ENCODE assay signal across 1 cellular context in the genomic region with DNA sequence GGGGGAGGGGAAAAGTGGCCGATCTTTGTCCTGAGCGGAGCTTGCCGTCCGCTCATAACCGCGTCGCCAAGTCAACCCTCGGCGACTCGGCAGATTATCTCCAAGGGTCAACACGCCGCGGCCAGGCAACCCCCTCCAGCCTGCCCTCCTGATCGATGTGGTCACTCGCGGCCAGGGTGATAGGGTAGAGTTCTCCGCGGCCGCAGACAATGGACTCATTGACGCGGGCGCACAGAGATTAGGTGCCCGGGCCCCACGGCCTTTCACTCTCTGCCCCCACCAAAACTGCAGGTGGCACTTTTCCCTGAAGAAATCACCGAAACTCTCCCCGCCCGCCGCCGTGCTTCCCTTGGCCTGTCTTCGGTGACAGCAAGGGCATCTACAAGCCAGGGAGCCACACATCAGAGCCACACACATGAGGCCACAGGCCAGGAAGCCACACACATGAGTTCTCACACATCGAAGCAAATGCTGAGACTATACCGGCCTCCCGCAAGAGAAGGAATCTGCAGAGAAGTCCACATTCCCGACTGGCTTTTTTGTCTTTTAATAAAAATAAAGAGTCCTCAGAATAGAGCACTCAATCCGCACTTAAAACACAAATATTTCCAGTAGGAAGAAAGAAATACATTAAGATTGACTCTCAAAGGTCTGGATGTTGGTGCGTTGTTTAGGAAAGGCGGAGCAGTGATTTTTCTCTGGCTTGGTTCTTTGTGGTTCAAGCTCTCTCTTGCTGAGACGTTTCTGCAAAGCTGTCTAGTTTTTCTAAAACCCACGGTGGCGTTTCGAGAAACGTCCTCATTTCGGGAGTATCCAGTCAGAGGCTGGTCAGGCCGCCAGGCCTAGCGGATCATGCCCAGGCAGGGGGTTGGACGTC.
TF ChIP-seq lines count a peak whose summit lies in the region.

No MANE protein-coding gene starts in this region.

TF ChIP-seq in HepG2, 621 proteins besides CTCF, POLR2A, EP300 and RAD21 (continued from another document and continues in another):
- TF ChIP-seq, protein P1, sequence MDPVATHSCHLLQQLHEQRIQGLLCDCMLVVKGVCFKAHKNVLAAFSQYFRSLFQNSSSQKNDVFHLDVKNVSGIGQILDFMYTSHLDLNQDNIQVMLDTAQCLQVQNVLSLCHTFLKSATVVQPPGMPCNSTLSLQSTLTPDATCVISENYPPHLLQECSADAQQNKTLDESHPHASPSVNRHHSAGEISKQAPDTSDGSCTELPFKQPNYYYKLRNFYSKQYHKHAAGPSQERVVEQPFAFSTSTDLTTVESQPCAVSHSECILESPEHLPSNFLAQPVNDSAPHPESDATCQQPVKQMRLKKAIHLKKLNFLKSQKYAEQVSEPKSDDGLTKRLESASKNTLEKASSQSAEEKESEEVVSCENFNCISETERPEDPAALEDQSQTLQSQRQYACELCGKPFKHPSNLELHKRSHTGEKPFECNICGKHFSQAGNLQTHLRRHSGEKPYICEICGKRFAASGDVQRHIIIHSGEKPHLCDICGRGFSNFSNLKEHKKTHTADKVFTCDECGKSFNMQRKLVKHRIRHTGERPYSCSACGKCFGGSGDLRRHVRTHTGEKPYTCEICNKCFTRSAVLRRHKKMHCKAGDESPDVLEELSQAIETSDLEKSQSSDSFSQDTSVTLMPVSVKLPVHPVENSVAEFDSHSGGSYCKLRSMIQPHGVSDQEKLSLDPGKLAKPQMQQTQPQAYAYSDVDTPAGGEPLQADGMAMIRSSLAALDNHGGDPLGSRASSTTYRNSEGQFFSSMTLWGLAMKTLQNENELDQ (CRISPR knock-in tag; IDR thresholded peaks at IDR 0.05; ENCODE audit: borderline replicate concordance): no peak
- TF ChIP-seq ZNF598 (CRISPR knock-in tag; IDR thresholded peaks at IDR 0.05; ENCODE audit: borderline replicate concordance): no peak
- no peak for TF ChIP-seq NFKB2 (CRISPR knock-in tag; IDR thresholded peaks at IDR 0.05; ENCODE audit: borderline replicate concordance)
- no peak for TF ChIP-seq ZSCAN22 (CRISPR knock-in tag; IDR thresholded peaks at IDR 0.05)
- no peak for TF ChIP-seq NFIC (IDR thresholded peaks at IDR 0.05; ENCODE audit: low read length)
- no peak for TF ChIP-seq MAF1 (CRISPR knock-in tag; IDR thresholded peaks at IDR 0.05; ENCODE audit: borderline replicate concordance)
- no peak for TF ChIP-seq MED13 (CRISPR knock-in tag; IDR thresholded peaks at IDR 0.05)
- no peak for TF ChIP-seq ZNF354B (CRISPR knock-in tag; IDR thresholded peaks at IDR 0.05)
- TF ChIP-seq NCOA2 (CRISPR knock-in tag; IDR thresholded peaks at IDR 0.05): 0 out of 2 replicates have a peak, but pooled peaks have one; percentile 27
- TF ChIP-seq RFX1 (IDR thresholded peaks at IDR 0.05): no peak
- no peak for TF ChIP-seq MED1 (CRISPR knock-in tag; IDR thresholded peaks at IDR 0.05)
- TF ChIP-seq NR3C1 (CRISPR knock-in tag; IDR thresholded peaks at IDR 0.05): no peak
- no peak for TF ChIP-seq NFE2L2 (IDR thresholded peaks at IDR 0.05; ENCODE audit: low read length)
- TF ChIP-seq JARID2 (CRISPR knock-in tag; IDR thresholded peaks at IDR 0.05; ENCODE audit: insufficient replicate concordance): no peak
- no peak for TF ChIP-seq ZNF543 (CRISPR knock-in tag; IDR thresholded peaks at IDR 0.05)
- no peak for TF ChIP-seq CC2D1A (CRISPR knock-in tag; IDR thresholded peaks at IDR 0.05)
- TF ChIP-seq, protein P2, sequence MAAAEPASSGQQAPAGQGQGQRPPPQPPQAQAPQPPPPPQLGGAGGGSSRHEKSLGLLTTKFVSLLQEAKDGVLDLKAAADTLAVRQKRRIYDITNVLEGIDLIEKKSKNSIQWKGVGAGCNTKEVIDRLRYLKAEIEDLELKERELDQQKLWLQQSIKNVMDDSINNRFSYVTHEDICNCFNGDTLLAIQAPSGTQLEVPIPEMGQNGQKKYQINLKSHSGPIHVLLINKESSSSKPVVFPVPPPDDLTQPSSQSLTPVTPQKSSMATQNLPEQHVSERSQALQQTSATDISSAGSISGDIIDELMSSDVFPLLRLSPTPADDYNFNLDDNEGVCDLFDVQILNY (CRISPR knock-in tag; conservative IDR thresholded peaks at IDR 0.05): no peak
- TF ChIP-seq AGO2 (optimal IDR thresholded peaks at IDR 0.05; ENCODE audit: low read depth, low read length): no peak
- TF ChIP-seq, protein P3, sequence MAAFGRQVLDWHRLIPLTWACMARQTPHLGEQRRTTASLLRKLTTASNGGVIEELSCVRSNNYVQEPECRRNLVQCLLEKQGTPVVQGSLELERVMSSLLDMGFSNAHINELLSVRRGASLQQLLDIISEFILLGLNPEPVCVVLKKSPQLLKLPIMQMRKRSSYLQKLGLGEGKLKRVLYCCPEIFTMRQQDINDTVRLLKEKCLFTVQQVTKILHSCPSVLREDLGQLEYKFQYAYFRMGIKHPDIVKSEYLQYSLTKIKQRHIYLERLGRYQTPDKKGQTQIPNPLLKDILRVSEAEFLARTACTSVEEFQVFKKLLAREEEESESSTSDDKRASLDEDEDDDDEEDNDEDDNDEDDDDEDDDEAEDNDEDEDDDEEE (CRISPR knock-in tag; IDR thresholded peaks at IDR 0.05): no peak
- TF ChIP-seq ONECUT2 (CRISPR knock-in tag; IDR thresholded peaks at IDR 0.05): peak; percentile 84
- TF ChIP-seq, protein P4, sequence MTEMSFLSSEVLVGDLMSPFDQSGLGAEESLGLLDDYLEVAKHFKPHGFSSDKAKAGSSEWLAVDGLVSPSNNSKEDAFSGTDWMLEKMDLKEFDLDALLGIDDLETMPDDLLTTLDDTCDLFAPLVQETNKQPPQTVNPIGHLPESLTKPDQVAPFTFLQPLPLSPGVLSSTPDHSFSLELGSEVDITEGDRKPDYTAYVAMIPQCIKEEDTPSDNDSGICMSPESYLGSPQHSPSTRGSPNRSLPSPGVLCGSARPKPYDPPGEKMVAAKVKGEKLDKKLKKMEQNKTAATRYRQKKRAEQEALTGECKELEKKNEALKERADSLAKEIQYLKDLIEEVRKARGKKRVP (CRISPR knock-in tag; IDR thresholded peaks at IDR 0.05): no peak
- TF ChIP-seq, protein P5, sequence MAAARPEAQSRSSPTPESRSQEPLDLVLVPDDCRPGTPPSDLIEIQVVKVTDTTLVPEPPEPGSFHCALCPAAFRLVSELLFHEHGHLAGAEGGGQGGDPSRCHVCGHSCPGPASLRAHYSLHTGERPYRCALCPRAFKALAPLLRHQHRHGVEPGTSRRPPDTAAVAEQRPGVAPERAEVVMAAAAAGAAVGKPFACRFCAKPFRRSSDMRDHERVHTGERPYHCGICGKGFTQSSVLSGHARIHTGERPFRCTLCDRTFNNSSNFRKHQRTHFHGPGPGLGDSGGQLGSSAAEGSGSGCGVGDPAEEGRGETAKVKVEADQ (CRISPR knock-in tag; IDR thresholded peaks at IDR 0.05; ENCODE audit: borderline replicate concordance): peak; percentile 41; the same call in 1 of the 2 replicates
- 0 out of 2 replicates have a peak, but pooled peaks have one; percentile 7 for TF ChIP-seq ZNF777 (CRISPR knock-in tag; IDR thresholded peaks at IDR 0.05)
- TF ChIP-seq, protein P6, sequence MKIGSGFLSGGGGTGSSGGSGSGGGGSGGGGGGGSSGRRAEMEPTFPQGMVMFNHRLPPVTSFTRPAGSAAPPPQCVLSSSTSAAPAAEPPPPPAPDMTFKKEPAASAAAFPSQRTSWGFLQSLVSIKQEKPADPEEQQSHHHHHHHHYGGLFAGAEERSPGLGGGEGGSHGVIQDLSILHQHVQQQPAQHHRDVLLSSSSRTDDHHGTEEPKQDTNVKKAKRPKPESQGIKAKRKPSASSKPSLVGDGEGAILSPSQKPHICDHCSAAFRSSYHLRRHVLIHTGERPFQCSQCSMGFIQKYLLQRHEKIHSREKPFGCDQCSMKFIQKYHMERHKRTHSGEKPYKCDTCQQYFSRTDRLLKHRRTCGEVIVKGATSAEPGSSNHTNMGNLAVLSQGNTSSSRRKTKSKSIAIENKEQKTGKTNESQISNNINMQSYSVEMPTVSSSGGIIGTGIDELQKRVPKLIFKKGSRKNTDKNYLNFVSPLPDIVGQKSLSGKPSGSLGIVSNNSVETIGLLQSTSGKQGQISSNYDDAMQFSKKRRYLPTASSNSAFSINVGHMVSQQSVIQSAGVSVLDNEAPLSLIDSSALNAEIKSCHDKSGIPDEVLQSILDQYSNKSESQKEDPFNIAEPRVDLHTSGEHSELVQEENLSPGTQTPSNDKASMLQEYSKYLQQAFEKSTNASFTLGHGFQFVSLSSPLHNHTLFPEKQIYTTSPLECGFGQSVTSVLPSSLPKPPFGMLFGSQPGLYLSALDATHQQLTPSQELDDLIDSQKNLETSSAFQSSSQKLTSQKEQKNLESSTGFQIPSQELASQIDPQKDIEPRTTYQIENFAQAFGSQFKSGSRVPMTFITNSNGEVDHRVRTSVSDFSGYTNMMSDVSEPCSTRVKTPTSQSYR (CRISPR knock-in tag; IDR thresholded peaks at IDR 0.05; ENCODE audit: borderline replicate concordance): peak; percentile 88
- no peak for TF ChIP-seq ZNF569 (CRISPR knock-in tag; IDR thresholded peaks at IDR 0.05; ENCODE audit: borderline replicate concordance)
- TF ChIP-seq GTF2F1 (IDR thresholded peaks at IDR 0.05; ENCODE audit: low read length): no peak
- 0 out of 2 replicates have a peak, but pooled peaks have one; percentile 24 for TF ChIP-seq ZNF670 (CRISPR knock-in tag; IDR thresholded peaks at IDR 0.05; ENCODE audit: borderline replicate concordance)
- peak; percentile 82; the same call in 1 of the 2 replicates for TF ChIP-seq ZNF296 (CRISPR knock-in tag; conservative IDR thresholded peaks at IDR 0.05)
- TF ChIP-seq ATF7 (IDR thresholded peaks at IDR 0.05): no peak
- no peak for TF ChIP-seq ATF7 (CRISPR knock-in tag; IDR thresholded peaks at IDR 0.05)
- TF ChIP-seq, protein P7, sequence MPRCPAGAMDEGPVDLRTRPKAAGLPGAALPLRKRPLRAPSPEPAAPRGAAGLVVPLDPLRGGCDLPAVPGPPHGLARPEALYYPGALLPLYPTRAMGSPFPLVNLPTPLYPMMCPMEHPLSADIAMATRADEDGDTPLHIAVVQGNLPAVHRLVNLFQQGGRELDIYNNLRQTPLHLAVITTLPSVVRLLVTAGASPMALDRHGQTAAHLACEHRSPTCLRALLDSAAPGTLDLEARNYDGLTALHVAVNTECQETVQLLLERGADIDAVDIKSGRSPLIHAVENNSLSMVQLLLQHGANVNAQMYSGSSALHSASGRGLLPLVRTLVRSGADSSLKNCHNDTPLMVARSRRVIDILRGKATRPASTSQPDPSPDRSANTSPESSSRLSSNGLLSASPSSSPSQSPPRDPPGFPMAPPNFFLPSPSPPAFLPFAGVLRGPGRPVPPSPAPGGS (CRISPR knock-in tag; IDR thresholded peaks at IDR 0.05): no peak
- TF ChIP-seq U2AF2 (IDR thresholded peaks at IDR 0.05; ENCODE audit: low read depth, low read length): no peak
- no peak for TF ChIP-seq ZNF720 (CRISPR knock-in tag; IDR thresholded peaks at IDR 0.05)
- TF ChIP-seq SRY (CRISPR knock-in tag; IDR thresholded peaks at IDR 0.05): no peak
- no peak for TF ChIP-seq ATRX (CRISPR knock-in tag; IDR thresholded peaks at IDR 0.05; ENCODE audit: borderline replicate concordance)
- peak; percentile 42; the same call in 1 of the 2 replicates for TF ChIP-seq RARA (CRISPR knock-in tag; IDR thresholded peaks at IDR 0.05)
- no peak for TF ChIP-seq SMAD9 (CRISPR knock-in tag; IDR thresholded peaks at IDR 0.05)
- no peak for TF ChIP-seq ZEB1 (IDR thresholded peaks at IDR 0.05; ENCODE audit: insufficient replicate concordance, low read depth)
- TF ChIP-seq HOXA5 (CRISPR knock-in tag; IDR thresholded peaks at IDR 0.05): no peak
- TF ChIP-seq MXI1 (IDR thresholded peaks at IDR 0.05; ENCODE audit: borderline replicate concordance, low read depth, low read length): no peak
- peak; percentile 87 for TF ChIP-seq HNRNPL (IDR thresholded peaks at IDR 0.05; ENCODE audit: low read depth, low read length)
- TF ChIP-seq MYC (CRISPR knock-in tag; IDR thresholded peaks at IDR 0.05; ENCODE audit: borderline replicate concordance): peak; percentile 24; the same call in 1 of the 2 replicates
- TF ChIP-seq REPIN1 (CRISPR knock-in tag; IDR thresholded peaks at IDR 0.05; ENCODE audit: borderline replicate concordance, low read depth): 0 out of 2 replicates have a peak, but pooled peaks have one; percentile 23
- TF ChIP-seq, protein P8, sequence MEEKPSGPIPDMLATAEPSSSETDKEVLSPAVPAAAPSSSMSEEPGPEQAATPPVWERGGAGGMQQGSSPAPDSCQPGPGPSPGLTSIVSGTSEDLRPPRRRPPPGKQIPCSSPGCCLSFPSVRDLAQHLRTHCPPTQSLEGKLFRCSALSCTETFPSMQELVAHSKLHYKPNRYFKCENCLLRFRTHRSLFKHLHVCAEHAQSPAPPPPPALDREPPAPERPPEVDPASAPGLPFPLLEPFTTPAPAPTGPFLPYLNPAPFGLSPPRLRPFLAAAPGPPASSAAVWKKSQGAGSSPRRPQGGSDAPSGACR (CRISPR knock-in tag; IDR thresholded peaks at IDR 0.05): no peak
- TF ChIP-seq SOX13 (IDR thresholded peaks at IDR 0.05): no peak
- TF ChIP-seq SOX13 (CRISPR knock-in tag; conservative IDR thresholded peaks at IDR 0.05 in 1 of 2, IDR thresholded peaks at IDR 0.05 in 1 of 2): peak in 1 of 2 experiments; percentile 64; a peak in 1 of 4 replicates
- TF ChIP-seq, protein P9, sequence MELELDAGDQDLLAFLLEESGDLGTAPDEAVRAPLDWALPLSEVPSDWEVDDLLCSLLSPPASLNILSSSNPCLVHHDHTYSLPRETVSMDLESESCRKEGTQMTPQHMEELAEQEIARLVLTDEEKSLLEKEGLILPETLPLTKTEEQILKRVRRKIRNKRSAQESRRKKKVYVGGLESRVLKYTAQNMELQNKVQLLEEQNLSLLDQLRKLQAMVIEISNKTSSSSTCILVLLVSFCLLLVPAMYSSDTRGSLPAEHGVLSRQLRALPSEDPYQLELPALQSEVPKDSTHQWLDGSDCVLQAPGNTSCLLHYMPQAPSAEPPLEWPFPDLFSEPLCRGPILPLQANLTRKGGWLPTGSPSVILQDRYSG (CRISPR knock-in tag; IDR thresholded peaks at IDR 0.05): no peak
- TF ChIP-seq ZNF34 (CRISPR knock-in tag; IDR thresholded peaks at IDR 0.05; ENCODE audit: borderline replicate concordance): no peak
- TF ChIP-seq CBX2 (IDR thresholded peaks at IDR 0.05; ENCODE audit: low read depth, low read length): no peak
- no peak for TF ChIP-seq CBX2 (CRISPR knock-in tag; IDR thresholded peaks at IDR 0.05; ENCODE audit: low read depth)
- TF ChIP-seq ZNF589 (CRISPR knock-in tag; conservative IDR thresholded peaks at IDR 0.05): no peak
- TF ChIP-seq HNF4G (IDR thresholded peaks at IDR 0.05; ENCODE audit: borderline replicate concordance, low read depth, low read length): peak; percentile 34; the same call in 1 of the 2 replicates
- TF ChIP-seq HNF4G (CRISPR knock-in tag; IDR thresholded peaks at IDR 0.05; ENCODE audit: borderline replicate concordance, low read depth): no peak
- TF ChIP-seq STAG1 (CRISPR knock-in tag; IDR thresholded peaks at IDR 0.05): no peak
- peak; percentile 27; the same call in 1 of the 2 replicates for TF ChIP-seq FOXA3 (CRISPR knock-in tag; IDR thresholded peaks at IDR 0.05)
